ENCODE assay signal across 18 cellular contexts in the genomic region with DNA sequence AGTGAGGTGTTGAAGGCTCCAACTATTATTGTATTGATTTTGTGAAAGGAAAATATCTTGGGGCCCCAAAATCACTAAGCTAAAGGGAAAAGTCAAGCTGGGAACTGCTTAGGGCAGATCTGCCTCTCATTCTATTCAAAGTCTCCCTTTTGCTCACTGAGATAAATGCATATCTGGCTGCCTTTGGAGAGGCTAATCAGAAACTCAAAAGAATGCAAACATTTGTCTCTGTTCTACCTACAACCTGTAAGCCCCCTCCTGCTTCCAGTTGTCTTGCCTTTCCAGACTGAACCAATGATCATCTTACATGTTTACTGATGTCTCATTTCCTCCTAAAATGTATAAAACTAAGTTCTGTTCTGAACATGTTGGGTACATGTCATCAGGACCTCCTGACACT.
DNase-seq lines count a peak whose midpoint lies in the region; ATAC-seq, FAIRE-seq and TF ChIP-seq lines count a peak whose summit lies in the region.
"Had no signal": no experiment of that assay in that cellular context is flagged by ENCODE, and none has a peak within 500 bp of the region (broad histone marks: within the 10 kb centered on the region; RNA-seq: fewer than 3 reads in every experiment).

No MANE protein-coding gene starts in this region.

- H3K79me2 ChIP-seq in mammary epithelial cell (ENCODE audit: insufficient read depth, low read length): no peaks in the 10 kb centered on the region

- H3K9me3 ChIP-seq in mammary epithelial cell (replicated peaks; ENCODE audit: insufficient read depth, low read length): peaks cover 2% of the 10 kb centered on the region
- peaks cover 19 to 20% of the 10 kb centered on the region in 2 donors for H3K9me3 ChIP-seq in breast epithelium
- H3K9me3 ChIP-seq in endodermal cell (ENCODE audit: control insufficient read depth, low read length): peaks cover 28% of the 10 kb centered on the region

- TF ChIP-seq POLR2A in breast epithelium (IDR thresholded peaks at IDR 0.05): no peak
- TF ChIP-seq POLR2A in H54 (IDR thresholded peaks at IDR 0.05; ENCODE audit: low read depth, low read length): no peak

- no peaks in the 10 kb centered on the region for H3K27me3 Mint-ChIP-seq in endodermal cell (ENCODE audit: insufficient read depth)
- no peaks in the 10 kb centered on the region for H3K27me3 Mint-ChIP-seq in stimulated activated naive CD8-positive, alpha-beta T cell treated with anti-CD3 and anti-CD28 coated beads, Interleukin-15, amount 100 ng/mL, for 72 hours

- DNase-seq in mammary epithelial cell (no peak), breast epithelium (ENCODE audit: low spot score in 2 of 2) (no peak), endodermal cell (no peak), iPS-NIHi7 (ENCODE audit: extremely low spot score) (peak; percentile 7), left cardiac atrium (no peak), H54 (ENCODE audit: insufficient read length, low spot score) (no peak)
- DNase-seq in stimulated activated CD4-positive, alpha-beta T cell treated with anti-CD3 and anti-CD28 coated beads, Interleukin-2, amount 100 ng/mL, for 24 hours: no peak
- DNase-seq in stimulated activated naive CD8-positive, alpha-beta T cell treated with anti-CD3 and anti-CD28 coated beads, Interleukin-15, amount 100 ng/mL, for 72 hours: no peak
- DNase-seq: CD8-positive, alpha-beta T cell; COR-L47; DMS153; DMS79 treated with DMSO at 0.1 percent for 48 hours; EL had no signal

- H3K9ac ChIP-seq in mammary epithelial cell (ENCODE audit: insufficient read depth, low read length): no peak overlapping the region
- no peak overlapping the region for H3K9ac ChIP-seq in endodermal cell (ENCODE audit: extremely low read depth, low read length, poor library complexity, severe bottlenecking)

- no peak overlapping the region for H3K4me2 ChIP-seq in mammary epithelial cell (ENCODE audit: insufficient read depth, low read depth, low read length)

- no peak for ATAC-seq in left cardiac atrium
- ATAC-seq in stimulated activated naive CD8-positive, alpha-beta T cell treated with anti-CD3 and anti-CD28 coated beads, Interleukin-15, amount 100 ng/mL, for 72 hours: no peak
- ATAC-seq: CD8-positive, alpha-beta T cell; HepG2 had no signal

- H3K4me3 Mint-ChIP-seq in endodermal cell: no peak overlapping the region
- no peak overlapping the region for H3K4me3 Mint-ChIP-seq in stimulated activated naive CD8-positive, alpha-beta T cell treated with anti-CD3 and anti-CD28 coated beads, Interleukin-15, amount 100 ng/mL, for 72 hours
- H3K4me3 Mint-ChIP-seq: CD14-positive monocyte; CD8-positive, alpha-beta T cell had no signal

- peaks cover 30% of the 10 kb centered on the region for H3K9me3 Mint-ChIP-seq in endodermal cell
- H3K9me3 Mint-ChIP-seq in stimulated activated naive CD8-positive, alpha-beta T cell treated with anti-CD3 and anti-CD28 coated beads, Interleukin-15, amount 100 ng/mL, for 72 hours: peaks cover 9 to 14% of the 10 kb centered on the region in 2 donors

- in situ Hi-C loops in mammary epithelial cell (cut with MboI; ENCODE audit: low sequenced_read_pairs in 2 of 2): no loop called here

- no peak overlapping the region for H3K27ac ChIP-seq in mammary epithelial cell (ENCODE audit: insufficient read depth, low read depth, low read length)
- no peak overlapping the region for H3K27ac ChIP-seq in breast epithelium
- no peak overlapping the region for H3K27ac ChIP-seq in endodermal cell (ENCODE audit: low read depth, low read length)
- H3K27ac ChIP-seq: 22Rv1 had no signal

- dilution Hi-C loops in mammary epithelial cell (cut with HindIII; ENCODE audit: low sequenced_read_pairs): no loop called here

- FAIRE-seq in H54 (lab: Jason Lieb, UNC): no peak
- FAIRE-seq: D721Med, GM12891, HepG2 had no signal

- no peaks in the 10 kb centered on the region for H4K20me1 ChIP-seq in mammary epithelial cell (ENCODE audit: insufficient read depth, low read length)

- no peak overlapping the region for H3K4me3 ChIP-seq in mammary epithelial cell (replicated peaks in 1 of 3; ENCODE audit: insufficient read depth in 1 of 3, low read depth in 2 of 3, low read length in 3 of 3)
- H3K4me3 ChIP-seq in breast epithelium: no peak overlapping the region
- H3K4me3 ChIP-seq in endodermal cell (ENCODE audit: low read length): no peak overlapping the region

- BruUV-seq in mammary epithelial cell (replicated peaks; lab: Mats Ljungman, UMichigan): no TSS peak

- H3K36me3 ChIP-seq in mammary epithelial cell (ENCODE audit: insufficient read depth, low read length): no peaks in the 10 kb centered on the region
- no peaks in the 10 kb centered on the region for H3K36me3 ChIP-seq in breast epithelium
- H3K36me3 ChIP-seq in endodermal cell (ENCODE audit: control insufficient read depth, insufficient read depth, low read length): no peaks in the 10 kb centered on the region

- peaks cover 28% of the 10 kb centered on the region for H3K4me1 Mint-ChIP-seq in endodermal cell
- H3K4me1 Mint-ChIP-seq in stimulated activated naive CD8-positive, alpha-beta T cell treated with anti-CD3 and anti-CD28 coated beads, Interleukin-15, amount 100 ng/mL, for 72 hours: no peaks in the 10 kb centered on the region
- H3K4me1 Mint-ChIP-seq: CD14-positive monocyte had no signal

- TF ChIP-seq CTCF in mammary epithelial cell (conservative IDR thresholded peaks at IDR 0.05 in 1 of 2, IDR thresholded peaks at IDR 0.05 in 1 of 2; ENCODE audit: extremely low read depth in 1 of 2, insufficient read depth in 1 of 2, low read depth in 1 of 2, low read length in 2 of 2): no peak
- TF ChIP-seq CTCF in breast epithelium (IDR thresholded peaks at IDR 0.05): no peak
- TF ChIP-seq CTCF in endodermal cell (conservative IDR thresholded peaks at IDR 0.05): no peak

- H2AFZ ChIP-seq in mammary epithelial cell (ENCODE audit: low read depth, low read length): peak overlapping the region; percentile 66

- H3K27me3 ChIP-seq in mammary epithelial cell (ENCODE audit: insufficient read depth, low read length): no peaks in the 10 kb centered on the region
- H3K27me3 ChIP-seq in breast epithelium: no peaks in the 10 kb centered on the region
- H3K27me3 ChIP-seq in endodermal cell (ENCODE audit: control insufficient read depth, insufficient read depth, low read length, poor library complexity, severe bottlenecking): no peaks in the 10 kb centered on the region

- CTCF ChIA-PET in mammary epithelial cell (lab: Charles Lee; ENCODE audit: low non-redundant PET): no interaction called here

- H3K36me3 Mint-ChIP-seq in endodermal cell (ENCODE audit: low read depth): peaks cover 16% of the 10 kb centered on the region
- H3K36me3 Mint-ChIP-seq: CD14-positive monocyte; CD8-positive, alpha-beta T cell had no signal

- peak overlapping the region; percentile 46 for H3K27ac Mint-ChIP-seq in endodermal cell
- H3K27ac Mint-ChIP-seq in stimulated activated naive CD8-positive, alpha-beta T cell treated with anti-CD3 and anti-CD28 coated beads, Interleukin-15, amount 100 ng/mL, for 72 hours: no peak overlapping the region
- H3K27ac Mint-ChIP-seq: CD14-positive monocyte; CD8-positive, alpha-beta T cell had no signal

- intact Hi-C loops in mammary epithelial cell (cut with micrococcal nuclease) (no loop called here), breast epithelium (cut with DNase I; ENCODE audit: low total_unique reads) (no loop called here), left cardiac atrium (cut with DNase I) (no loop called here)

- no peaks in the 10 kb centered on the region for H3K4me1 ChIP-seq in mammary epithelial cell (ENCODE audit: insufficient read depth, low read length)
- H3K4me1 ChIP-seq in breast epithelium: no peaks in the 10 kb centered on the region
- H3K4me1 ChIP-seq in endodermal cell (ENCODE audit: control insufficient read depth, insufficient read depth, low read length): peaks cover 4% of the 10 kb centered on the region
